15 cellular contexts compared by ENCODE assay signal in genomic region chr19:54508487-54508886, GRCh38. TPM values are rescaled to one million over a fixed set of nuclear protein-coding genes. Genes with fewer than 3 reads are reported as not detected.
DNase-seq lines count a peak whose midpoint lies in the region; ATAC-seq and TF ChIP-seq lines count a peak whose summit lies in the region.
"Not testable (repeated sequence)": the region's sequence is repeated elsewhere in the genome, so short reads cannot be mapped to it uniquely, and the experiment has no call there.
"Had no signal": no experiment of that assay in that cellular context is flagged by ENCODE, and none has a peak within 500 bp of the region (broad histone marks: within the 10 kb centered on the region; RNA-seq: fewer than 3 reads in every experiment).

No MANE protein-coding gene starts in this region.

- DNase-seq in DND-41, left lung, upper lobe of left lung, aorta: not testable (repeated sequence)

- not testable (repeated sequence) for TF ChIP-seq POLR2A in upper lobe of left lung (IDR thresholded peaks at IDR 0.05)

- H3K36me3 ChIP-seq in DND-41 (ENCODE audit: insufficient read depth, low read length); Loucy (ENCODE audit: insufficient read depth, low read length); left lung; upper lobe of left lung; aorta (ENCODE audit: control insufficient read depth in 1 of 2, insufficient read depth in 2 of 2, low read length in 1 of 2): not testable (repeated sequence)

- H3K79me2 ChIP-seq in DND-41 (ENCODE audit: insufficient read depth, low read length); Loucy (ENCODE audit: insufficient read depth, low read length): not testable (repeated sequence)

- 0 out of 3 replicates have a peak, but pooled peaks have one; percentile 10 for ATAC-seq in DND-41 (ENCODE audit: insufficient read depth, low read depth)
- ATAC-seq in esophagus mucosa: peak; percentile 9
- peak; percentile 24 for ATAC-seq in left lung
- peak; percentile 32 to 44 for ATAC-seq in upper lobe of left lung (ENCODE audit: low FRiP score in 2 of 2)
- peak; percentile 6 for ATAC-seq in aorta (ENCODE audit: low FRiP score)

- H3K9ac ChIP-seq in DND-41 (ENCODE audit: low read depth, low read length); Loucy (ENCODE audit: low read depth, low read length, poor library complexity, severe bottlenecking): not testable (repeated sequence)

- not testable (repeated sequence) for TF ChIP-seq CTCF in DND-41 (IDR thresholded peaks at IDR 0.05; ENCODE audit: borderline replicate concordance, extremely low read depth, low read length, poor library complexity, severe bottlenecking); Loucy (conservative IDR thresholded peaks at IDR 0.05; ENCODE audit: low read length); left lung (IDR thresholded peaks at IDR 0.05); upper lobe of left lung (IDR thresholded peaks at IDR 0.05)

- H2AFZ ChIP-seq in DND-41 (ENCODE audit: low read depth, low read length); Loucy (ENCODE audit: low read length): not testable (repeated sequence)

- H3F3A ChIP-seq in Loucy (ENCODE audit: low read depth): not testable (repeated sequence)

- H3K4me2 ChIP-seq in DND-41 (ENCODE audit: insufficient read depth, low read length): not testable (repeated sequence)
- H3K4me2 ChIP-seq in Loucy (ENCODE audit: low read depth, low read length, poor library complexity, severe bottlenecking): peak overlapping the region; percentile 27

- H3K9me3 ChIP-seq in DND-41 (ENCODE audit: insufficient read depth, low read length, severe bottlenecking); Loucy (ENCODE audit: insufficient read depth, low read depth, low read length); left lung; upper lobe of left lung; aorta (ENCODE audit: control insufficient read depth, low read length): not testable (repeated sequence)

- intact Hi-C loops in left lung (cut with DNase I); aorta (cut with DNase I): not testable (repeated sequence)

- H3K4me1 ChIP-seq in DND-41 (ENCODE audit: insufficient read depth, low read length); Loucy (ENCODE audit: insufficient read depth, low read length, poor library complexity, severe bottlenecking); left lung; upper lobe of left lung; aorta (ENCODE audit: control insufficient read depth in 1 of 2, insufficient read depth in 2 of 2, low read length in 2 of 2): not testable (repeated sequence)

- TF ChIP-seq EP300 in upper lobe of left lung (IDR thresholded peaks at IDR 0.05): not testable (repeated sequence)

- not testable (repeated sequence) for H4K20me1 ChIP-seq in DND-41 (ENCODE audit: insufficient read depth, low read length); Loucy (ENCODE audit: insufficient read depth, low read length, poor library complexity, severe bottlenecking)

- H3K27ac ChIP-seq in DND-41 (ENCODE audit: low read length); left lung; upper lobe of left lung; aorta (ENCODE audit: low read depth in 1 of 2, low read length in 2 of 2): not testable (repeated sequence)

- H3K4me3 ChIP-seq in DND-41 (ENCODE audit: low read depth in 1 of 2, low read length in 2 of 2); Loucy (ENCODE audit: low read length, poor library complexity, severe bottlenecking); left lung; upper lobe of left lung; aorta (ENCODE audit: low read length in 2 of 2): not testable (repeated sequence)

- not testable (repeated sequence) for H3K9me2 ChIP-seq in Loucy (replicated peaks; ENCODE audit: low read depth, low read length)

- WGBS in upper lobe of left lung, 2 donors: 60 to 89% methylated on average over 2 of the region's 3 CpGs
- 64 to 75% methylated on average over 2 of the region's 3 CpGs for WGBS in aorta, 2 donors

- not testable (repeated sequence) for H3K27me3 ChIP-seq in DND-41 (ENCODE audit: insufficient read depth, low read length, poor library complexity); Loucy (ENCODE audit: insufficient read depth, low read length, poor library complexity, severe bottlenecking); upper lobe of left lung; aorta (ENCODE audit: control insufficient read depth in 1 of 2, insufficient read depth in 2 of 2, low read length in 1 of 2)
- peaks cover 0 to 72% of the 10 kb centered on the region in 2 donors for H3K27me3 ChIP-seq in left lung

RNA-seq across cellular contexts. Expression of gene LAIR2, which starts 5.9 kb away (rescaled TPM):
- total RNA-seq in esophagus mucosa (not detected), left lung (1 to 10 TPM; 1.0 to 1.4 TPM), upper lobe of left lung (not detected), aorta (1 to 10 TPM in 1 of 2 donors, under 1 TPM in 1; 0.52 to 2.4 TPM)
- polyA plus RNA-seq in aorta: not detected
- total RNA-seq: A172, A673, GM23248, H1, H7 had no signal
- polyA plus RNA-seq: BJ, GM23248, H1 had no signal

RNA-seq across cellular contexts. Expression of gene CDC42EP5, which starts 35.4 kb away (rescaled TPM):
- total RNA-seq in esophagus mucosa: 18.2 TPM
- total RNA-seq in left lung: 10 to 100 TPM; 20.4 to 29.8 TPM
- total RNA-seq in upper lobe of left lung: 10 to 100 TPM; 11.1 to 40.4 (median 20.6) TPM
- total RNA-seq in aorta: 10 to 100 TPM; 45.0 to 52.8 TPM
- 10 to 100 TPM; 40.4 to 55.2 TPM for polyA plus RNA-seq in aorta
- total RNA-seq: CD4-positive, alpha-beta T cell had no signal
- polyA plus RNA-seq: CD14-positive monocyte; CD8-positive, alpha-beta memory T cell had no signal

RNA-seq across cellular contexts. Expression of gene LENG9, which starts 44.9 kb away (rescaled TPM):
- 7.2 TPM for total RNA-seq in esophagus mucosa
- 1 to 10 TPM; 5.4 to 8.8 TPM for total RNA-seq in left lung
- total RNA-seq in upper lobe of left lung: 10 to 100 TPM in 2 of 6 donors, 1 to 10 TPM in 4; 3.3 to 12.6 (median 9.1) TPM
- total RNA-seq in aorta: 1 to 10 TPM; 5.4 to 7.4 TPM
- 1 to 10 TPM; 2.1 to 6.5 TPM for polyA plus RNA-seq in aorta
- total RNA-seq: A172 had no signal

RNA-seq across cellular contexts. Expression of gene LENG8, which starts 59.5 kb away (rescaled TPM):
- 38.5 TPM for total RNA-seq in esophagus mucosa
- total RNA-seq in left lung: 100 to 1,000 TPM; 138 to 144 TPM
- 1,000 to 10,000 TPM in 1 of 6 donors, 100 to 1,000 TPM in 4, 10 to 100 TPM in 1; 72.2 to 1,027 (median 188) TPM for total RNA-seq in upper lobe of left lung
- 100 to 1,000 TPM; 166 to 274 TPM for total RNA-seq in aorta
- polyA plus RNA-seq in aorta: 100 to 1,000 TPM in 1 of 2 donors, 10 to 100 TPM in 1; 39.4 to 336 TPM
